12 cellular contexts compared by ENCODE assay signal in the genomic region with DNA sequence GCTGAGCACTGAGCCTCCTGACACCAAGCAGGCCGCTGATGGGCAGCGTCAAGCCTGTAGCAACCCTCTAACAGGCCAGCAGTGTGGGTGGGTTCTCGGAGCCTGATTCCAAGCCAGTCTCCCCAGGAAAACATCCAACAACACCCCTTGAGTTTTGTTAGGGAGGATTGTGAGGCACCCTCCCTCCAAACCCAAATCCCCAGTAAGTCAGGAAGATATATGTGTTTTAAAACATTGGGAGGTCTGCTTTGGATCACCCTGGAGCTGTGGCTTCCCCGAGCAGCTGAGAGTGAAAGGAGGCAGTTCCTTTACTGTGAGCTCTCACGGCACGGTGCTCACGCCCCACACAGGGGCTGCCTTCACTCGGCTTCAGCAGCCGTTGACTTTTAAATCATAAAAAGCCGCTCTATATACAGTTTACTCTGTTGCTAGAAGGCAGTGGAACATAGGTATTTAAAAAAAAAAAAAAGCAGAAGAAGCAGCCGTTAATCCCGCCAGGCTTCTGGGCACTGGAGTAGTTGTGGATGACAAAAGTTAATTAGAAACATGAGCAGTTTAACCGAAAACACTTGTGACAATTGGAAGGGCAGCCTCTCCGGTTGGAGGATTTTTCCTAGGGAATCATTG.
A peak's percentile ranks its signal among the peaks of the same experiment; 100 is the strongest.
DNase-seq lines count a peak whose midpoint lies in the region; TF ChIP-seq lines count a peak whose summit lies in the region.
"Had no signal": no experiment of that assay in that cellular context is flagged by ENCODE, and none has a peak within 500 bp of the region (broad histone marks: within the 10 kb centered on the region; RNA-seq: fewer than 3 reads in every experiment).

No MANE protein-coding gene starts in this region.

- no peaks in the 10 kb centered on the region for H3K36me3 Mint-ChIP-seq in nephron (ENCODE audit: low read depth)
- no peaks in the 10 kb centered on the region for H3K36me3 Mint-ChIP-seq in CD8-positive, alpha-beta memory T cell

- H3K27me3 Mint-ChIP-seq in nephron (ENCODE audit: low read depth), result no peaks in the 10 kb centered on the region
- peaks cover 0 to 1% of the 10 kb centered on the region in 2 donors for H3K27me3 Mint-ChIP-seq in CD8-positive, alpha-beta memory T cell

- no peak overlapping the region for H3K4me3 ChIP-seq in cardiac muscle cell
- no peak overlapping the region for H3K4me3 ChIP-seq in left ventricle myocardium inferior
- H3K4me3 ChIP-seq in CD8-positive, alpha-beta memory T cell (ENCODE audit: low read length), result no peak overlapping the region
- H3K4me3 ChIP-seq: spleen had no signal

- H3K27me3 ChIP-seq in cardiac muscle cell (no peaks in the 10 kb centered on the region), left ventricle myocardium inferior (ENCODE audit: low read depth) (no peaks in the 10 kb centered on the region)
- no peaks in the 10 kb centered on the region for H3K27me3 ChIP-seq in CD8-positive, alpha-beta memory T cell (ENCODE audit: insufficient read depth, low read length, poor library complexity, severe bottlenecking)
- H3K27me3 ChIP-seq: spleen had no signal

- CTCF ChIA-PET in CD8-positive, alpha-beta memory T cell (lab: Charles Lee), result no interaction called here

- DNase-seq in cardiac muscle cell (ENCODE audit: low read depth in 1 of 2, low spot score in 1 of 2) (peak in 1 of 2 donors; percentile 39), left ventricle myocardium inferior (no peak), dedifferentiated amniotic fluid mesenchymal stem cell (ENCODE audit: extremely low spot score) (peak; percentile 48), iPS-NIHi7 (ENCODE audit: extremely low spot score) (no peak), posterior vena cava (ENCODE audit: low spot score) (no peak)
- DNase-seq in stimulated activated CD4-positive, alpha-beta T cell treated with anti-CD3 and anti-CD28 coated beads, Interleukin-2, amount 100 ng/mL, for 48 hours, result no peak
- no peak for DNase-seq in CD8-positive, alpha-beta memory T cell
- DNase-seq: activated CD4-positive, alpha-beta T cell treated with anti-CD3 and anti-CD28 coated beads for 36 hours; activated effector memory CD4-positive, alpha-beta T cell treated with anti-CD3 and anti-CD28 coated beads, Interleukin-2, amount 50 U/mL, for 16 hours; NCI-H187 treated with DMSO at 0.1 percent for 48 hours; spleen had no signal

- H3K36me3 ChIP-seq in cardiac muscle cell (no peaks in the 10 kb centered on the region), left ventricle myocardium inferior (peaks cover 19% of the 10 kb centered on the region)
- no peaks in the 10 kb centered on the region for H3K36me3 ChIP-seq in CD8-positive, alpha-beta memory T cell (ENCODE audit: insufficient read depth, low read length)

- no peaks in the 10 kb centered on the region for H3K9me3 ChIP-seq in cardiac muscle cell (ENCODE audit: low read depth)
- H3K9me3 ChIP-seq in left ventricle myocardium inferior (replicated peaks), result no peaks in the 10 kb centered on the region
- no peaks in the 10 kb centered on the region for H3K9me3 ChIP-seq in CD8-positive, alpha-beta memory T cell (ENCODE audit: low read length)
- H3K9me3 ChIP-seq: spleen had no signal

- peak overlapping the region; percentile 13 for H3K27ac ChIP-seq in cardiac muscle cell
- H3K27ac ChIP-seq in left ventricle myocardium inferior (replicated peaks), result no peak overlapping the region
- H3K27ac ChIP-seq in CD8-positive, alpha-beta memory T cell (ENCODE audit: low read depth, low read length), result no peak overlapping the region
- H3K27ac ChIP-seq: spleen had no signal

- intact Hi-C loops in left ventricle myocardium inferior (cut with micrococcal nuclease) (no loop called here), posterior vena cava (cut with DNase I) (no loop called here)

- POLR2A ChIA-PET in CD8-positive, alpha-beta memory T cell (lab: Charles Lee), result no interaction called here

- H3K9me3 Mint-ChIP-seq in nephron, result no peaks in the 10 kb centered on the region
- no peaks in the 10 kb centered on the region for H3K9me3 Mint-ChIP-seq in CD8-positive, alpha-beta memory T cell

- peak overlapping the region; percentile 44 to 63 (median 56) for H3K4me3 Mint-ChIP-seq in nephron
- no peak overlapping the region for H3K4me3 Mint-ChIP-seq in CD8-positive, alpha-beta memory T cell
- H3K4me3 Mint-ChIP-seq: activated CD4-positive, alpha-beta T cell treated with anti-CD3 and anti-CD28 coated beads for 36 hours had no signal

- H3K4me1 ChIP-seq in cardiac muscle cell (ENCODE audit: low read depth) (peaks cover 3% of the 10 kb centered on the region), left ventricle myocardium inferior (peaks cover 20% of the 10 kb centered on the region)
- no peaks in the 10 kb centered on the region for H3K4me1 ChIP-seq in CD8-positive, alpha-beta memory T cell (ENCODE audit: insufficient read depth, low read length)

- peak overlapping the region; percentile 51 to 81 (median 76) for H3K27ac Mint-ChIP-seq in nephron
- H3K27ac Mint-ChIP-seq in CD8-positive, alpha-beta memory T cell, result no peak overlapping the region
- H3K27ac Mint-ChIP-seq: activated CD4-positive, alpha-beta T cell treated with anti-CD3 and anti-CD28 coated beads for 36 hours had no signal

- H3K4me1 Mint-ChIP-seq in nephron, result peaks cover 48% of the 10 kb centered on the region
- no peaks in the 10 kb centered on the region for H3K4me1 Mint-ChIP-seq in CD8-positive, alpha-beta memory T cell
- H3K4me1 Mint-ChIP-seq: activated CD4-positive, alpha-beta T cell treated with anti-CD3 and anti-CD28 coated beads for 36 hours had no signal

- TF ChIP-seq CTCF in cardiac muscle cell (IDR thresholded peaks at IDR 0.05; ENCODE audit: low read depth, low read length), result no peak
- no peak for TF ChIP-seq CTCF in left ventricle myocardium inferior (IDR thresholded peaks at IDR 0.05; ENCODE audit: borderline replicate concordance)
- TF ChIP-seq CTCF in nephron (IDR thresholded peaks at IDR 0.05; ENCODE audit: unreplicated experiment in 3 of 3), result no peak

Comparison
In these comparisons a context has a peak if more than half of its experiments do, and no peak if none do; other contexts are left out.
1. H3K27ac Mint-ChIP-seq: peak in nephron (3 of 3); none in CD8-positive, alpha-beta memory T cell (0 of 8).
2. H3K4me3 Mint-ChIP-seq: peak in nephron (3 of 3); none in CD8-positive, alpha-beta memory T cell (0 of 7).